In genomic region chr3:44045476-44046275, GRCh38 we compare ENCODE assay signal across 8 cellular contexts.
DNase-seq lines count a peak whose midpoint lies in the region; ATAC-seq and TF ChIP-seq lines count a peak whose summit lies in the region.

No MANE protein-coding gene starts in this region.

- DNase-seq in GF-D8 (lab: John Stamatoyannopoulos, UW), result peak; percentile 2
- peak; percentile 47 for DNase-seq in NOMO-1 treated with dmso at 0.1 percent for 144 hours (lab: John Stamatoyannopoulos, UW; ENCODE audit: unreplicated experiment)
- DNase-seq in medulla oblongata (ENCODE audit: extremely low spot score), result peak; percentile 64
- DNase-seq in stimulated activated CD4-positive, alpha-beta T cell treated with anti-CD3 and anti-CD28 coated beads, Interleukin-4, amount 100 ng/mL, for 1 hour, result no peak
- no peak for DNase-seq in omental fat pad (ENCODE audit: low spot score)
- no peak for DNase-seq in GM23248

- no peak overlapping the region for H3K27ac ChIP-seq in GM23248

- in situ Hi-C loops in GM23248 (cut with MboI), result no loop called here

- TF ChIP-seq CTCF in omental fat pad (IDR thresholded peaks at IDR 0.05), result no peak

- H4K20me1 ChIP-seq in GM23248 (ENCODE audit: insufficient read depth), result no peaks in the 10 kb centered on the region

- no peak overlapping the region for H3K4me2 ChIP-seq in GM23248 (ENCODE audit: unreplicated experiment)

- H3K9me3 ChIP-seq in GM23248 (ENCODE audit: low read depth), result no peaks in the 10 kb centered on the region

- H3F3A ChIP-seq in GM23248 (ENCODE audit: insufficient read depth), result no peaks in the 10 kb centered on the region

- WGBS in GM23248 (ENCODE audit: low coverage in 1 of 2, low lambda C conversion rate in 2 of 2, missing lambda C conversion rate in 2 of 2), 2 experiments, result 41 to 42% methylated on average over 4 of the region's 4 CpGs

- H3K9me2 ChIP-seq in GM23248 (ENCODE audit: insufficient read depth), result no peaks in the 10 kb centered on the region

- H3K4me3 ChIP-seq in GM23248, result no peak overlapping the region

- no peaks in the 10 kb centered on the region for H3K79me2 ChIP-seq in GM23248 (ENCODE audit: insufficient read depth)

- H3K27me3 ChIP-seq in GM23248 (replicated peaks; ENCODE audit: insufficient read depth), result no peaks in the 10 kb centered on the region

- no peaks in the 10 kb centered on the region for H3K4me1 ChIP-seq in GM23248 (ENCODE audit: insufficient read depth)

- no peak overlapping the region for H3K9ac ChIP-seq in GM23248

- no peaks in the 10 kb centered on the region for H3K36me3 ChIP-seq in GM23248 (ENCODE audit: low read depth)

- no peak overlapping the region for H2AFZ ChIP-seq in GM23248

- ATAC-seq in GM19438 (IDR thresholded peaks at IDR 0.05; ENCODE audit: low read depth, unreplicated experiment), result peak; percentile 83
- peak; percentile 87 for ATAC-seq in HG03196 (IDR thresholded peaks at IDR 0.05; ENCODE audit: unreplicated experiment)
- ATAC-seq in omental fat pad (ENCODE audit: low FRiP score), result no peak

Comparison
In these comparisons a context has a peak if more than half of its experiments do, and no peak if none do; other contexts are left out.
1. DNase-seq: peak in GF-D8 (single experiment), NOMO-1 treated with dmso at 0.1 percent for 144 hours (single experiment) and medulla oblongata (single experiment); none in stimulated activated CD4-positive, alpha-beta T cell treated with anti-CD3 and anti-CD28 coated beads, Interleukin-4, amount 100 ng/mL, for 1 hour (single experiment), omental fat pad (single experiment) and GM23248 (single experiment).